In the genomic region with DNA sequence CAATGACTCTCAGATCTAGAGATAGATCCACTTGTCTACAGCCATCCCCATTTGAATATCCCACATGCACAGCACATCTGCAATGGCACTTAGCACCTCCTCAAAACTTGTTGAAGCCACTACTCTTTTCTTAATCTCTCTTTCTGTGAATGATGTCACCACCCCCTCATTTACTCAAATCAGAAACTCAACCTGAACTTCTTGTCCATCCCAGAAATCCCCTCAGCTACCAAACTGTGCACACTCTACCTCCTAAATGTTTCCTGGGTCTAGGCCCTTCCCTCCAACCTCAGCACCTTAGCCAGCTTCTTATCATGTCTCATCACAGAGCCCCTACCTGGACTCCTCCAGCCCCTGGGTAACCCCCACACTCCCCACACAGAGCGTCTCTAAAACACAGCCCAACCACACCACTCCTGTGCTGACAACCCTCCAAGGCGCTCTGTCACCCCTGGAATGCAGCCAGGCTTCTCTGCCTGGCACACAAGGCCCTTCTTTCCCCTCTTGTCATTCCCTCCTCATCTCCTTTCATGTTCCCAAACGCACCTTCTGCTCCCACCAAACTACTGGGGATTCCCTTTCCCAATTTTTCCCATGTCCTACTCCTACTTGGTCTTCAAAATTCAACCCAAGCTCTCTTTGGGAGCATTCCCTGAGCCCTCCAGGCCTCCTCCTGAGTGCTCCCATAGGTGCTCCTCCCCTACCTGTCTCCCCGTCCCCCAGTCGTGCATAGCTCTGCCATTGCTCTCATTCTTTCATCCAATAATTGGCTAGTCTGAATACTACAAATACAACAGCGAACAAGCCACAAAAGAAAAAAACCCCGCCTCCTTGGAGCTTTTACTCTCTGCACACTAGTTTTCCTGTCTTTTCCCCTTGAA, we compare ENCODE assay signal across 1 cellular context.
TF ChIP-seq lines count a peak whose summit lies in the region.

No MANE protein-coding gene starts in this region.

TF ChIP-seq in GM12878, 131 proteins besides CTCF, POLR2A, EP300 and RAD21 (continued from another document and continues in another):
- TF ChIP-seq, protein P1, sequence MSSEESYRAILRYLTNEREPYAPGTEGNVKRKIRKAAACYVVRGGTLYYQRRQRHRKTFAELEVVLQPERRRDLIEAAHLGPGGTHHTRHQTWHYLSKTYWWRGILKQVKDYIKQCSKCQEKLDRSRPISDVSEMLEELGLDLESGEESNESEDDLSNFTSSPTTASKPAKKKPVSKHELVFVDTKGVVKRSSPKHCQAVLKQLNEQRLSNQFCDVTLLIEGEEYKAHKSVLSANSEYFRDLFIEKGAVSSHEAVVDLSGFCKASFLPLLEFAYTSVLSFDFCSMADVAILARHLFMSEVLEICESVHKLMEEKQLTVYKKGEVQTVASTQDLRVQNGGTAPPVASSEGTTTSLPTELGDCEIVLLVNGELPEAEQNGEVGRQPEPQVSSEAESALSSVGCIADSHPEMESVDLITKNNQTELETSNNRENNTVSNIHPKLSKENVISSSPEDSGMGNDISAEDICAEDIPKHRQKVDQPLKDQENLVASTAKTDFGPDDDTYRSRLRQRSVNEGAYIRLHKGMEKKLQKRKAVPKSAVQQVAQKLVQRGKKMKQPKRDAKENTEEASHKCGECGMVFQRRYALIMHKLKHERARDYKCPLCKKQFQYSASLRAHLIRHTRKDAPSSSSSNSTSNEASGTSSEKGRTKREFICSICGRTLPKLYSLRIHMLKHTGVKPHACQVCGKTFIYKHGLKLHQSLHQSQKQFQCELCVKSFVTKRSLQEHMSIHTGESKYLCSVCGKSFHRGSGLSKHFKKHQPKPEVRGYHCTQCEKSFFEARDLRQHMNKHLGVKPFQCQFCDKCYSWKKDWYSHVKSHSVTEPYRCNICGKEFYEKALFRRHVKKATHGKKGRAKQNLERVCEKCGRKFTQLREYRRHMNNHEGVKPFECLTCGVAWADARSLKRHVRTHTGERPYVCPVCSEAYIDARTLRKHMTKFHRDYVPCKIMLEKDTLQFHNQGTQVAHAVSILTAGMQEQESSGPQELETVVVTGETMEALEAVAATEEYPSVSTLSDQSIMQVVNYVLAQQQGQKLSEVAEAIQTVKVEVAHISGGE (CRISPR knock-in tag; IDR thresholded peaks at IDR 0.05) = no peak
- TF ChIP-seq, protein P2, sequence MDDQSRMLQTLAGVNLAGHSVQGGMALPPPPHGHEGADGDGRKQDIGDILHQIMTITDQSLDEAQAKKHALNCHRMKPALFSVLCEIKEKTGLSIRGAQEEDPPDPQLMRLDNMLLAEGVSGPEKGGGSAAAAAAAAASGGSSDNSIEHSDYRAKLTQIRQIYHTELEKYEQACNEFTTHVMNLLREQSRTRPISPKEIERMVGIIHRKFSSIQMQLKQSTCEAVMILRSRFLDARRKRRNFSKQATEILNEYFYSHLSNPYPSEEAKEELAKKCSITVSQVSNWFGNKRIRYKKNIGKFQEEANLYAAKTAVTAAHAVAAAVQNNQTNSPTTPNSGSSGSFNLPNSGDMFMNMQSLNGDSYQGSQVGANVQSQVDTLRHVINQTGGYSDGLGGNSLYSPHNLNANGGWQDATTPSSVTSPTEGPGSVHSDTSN (IDR thresholded peaks at IDR 0.05; ENCODE audit: insufficient replicate concordance, low read depth, low read length) = no peak
- no peak for TF ChIP-seq MYC (IDR thresholded peaks at IDR 0.05; ENCODE audit: insufficient read depth, insufficient read length, insufficient replicate concordance, low read length, severe bottlenecking)
- TF ChIP-seq GATAD2B (conservative IDR thresholded peaks at IDR 0.05; ENCODE audit: low read depth) = 0 out of 2 replicates have a peak, but pooled peaks have one; percentile 34
- TF ChIP-seq IKZF2 (IDR thresholded peaks at IDR 0.05) = peak; percentile 88 to 92; a peak in 3 of 4 replicates
- no peak for TF ChIP-seq GABPA (IDR thresholded peaks at IDR 0.05; ENCODE audit: low read depth)
- no peak for TF ChIP-seq MEF2A (IDR thresholded peaks at IDR 0.05; ENCODE audit: insufficient read depth, low read depth, low read length)
- TF ChIP-seq HDAC2 (IDR thresholded peaks at IDR 0.05) = no peak
- TF ChIP-seq RAD51 (IDR thresholded peaks at IDR 0.05) = no peak
- TF ChIP-seq BRCA1 (IDR thresholded peaks at IDR 0.05; ENCODE audit: low read depth, low read length) = no peak
- peak; percentile 48 for TF ChIP-seq SMAD1 (IDR thresholded peaks at IDR 0.05; ENCODE audit: low read depth, partially characterized antibody)
- peak; percentile 98 for TF ChIP-seq ATF7 (IDR thresholded peaks at IDR 0.05; ENCODE audit: low read depth)
- no peak for TF ChIP-seq SIN3A (IDR thresholded peaks at IDR 0.05; ENCODE audit: low read depth, low read length)
- no peak for TF ChIP-seq ESRRA (IDR thresholded peaks at IDR 0.05; ENCODE audit: low read length)
- TF ChIP-seq, protein P3, sequence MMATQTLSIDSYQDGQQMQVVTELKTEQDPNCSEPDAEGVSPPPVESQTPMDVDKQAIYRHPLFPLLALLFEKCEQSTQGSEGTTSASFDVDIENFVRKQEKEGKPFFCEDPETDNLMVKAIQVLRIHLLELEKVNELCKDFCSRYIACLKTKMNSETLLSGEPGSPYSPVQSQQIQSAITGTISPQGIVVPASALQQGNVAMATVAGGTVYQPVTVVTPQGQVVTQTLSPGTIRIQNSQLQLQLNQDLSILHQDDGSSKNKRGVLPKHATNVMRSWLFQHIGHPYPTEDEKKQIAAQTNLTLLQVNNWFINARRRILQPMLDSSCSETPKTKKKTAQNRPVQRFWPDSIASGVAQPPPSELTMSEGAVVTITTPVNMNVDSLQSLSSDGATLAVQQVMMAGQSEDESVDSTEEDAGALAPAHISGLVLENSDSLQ (IDR thresholded peaks at IDR 0.05) = no peak
- peak; percentile 91 for TF ChIP-seq DPF2 (IDR thresholded peaks at IDR 0.05)
- no peak for TF ChIP-seq HDAC6 (IDR thresholded peaks at IDR 0.05; ENCODE audit: unreplicated experiment)
- peak; percentile 65 for TF ChIP-seq SKIL (IDR thresholded peaks at IDR 0.05; ENCODE audit: low read depth, poor library complexity, severe bottlenecking)
- TF ChIP-seq CEBPB (IDR thresholded peaks at IDR 0.05; ENCODE audit: borderline replicate concordance in 1 of 2, low read depth in 2 of 2, low read length in 2 of 2) = no peak
- TF ChIP-seq MYB (IDR thresholded peaks at IDR 0.05; ENCODE audit: borderline replicate concordance, low read depth, low read length) = no peak
- TF ChIP-seq PML (IDR thresholded peaks at IDR 0.05; ENCODE audit: low read length) = no peak
- no peak; the same call in 1 of the 2 replicates for TF ChIP-seq PAX5 (IDR thresholded peaks at IDR 0.05; ENCODE audit: borderline replicate concordance, low read depth, low read length)
- TF ChIP-seq, protein P4, sequence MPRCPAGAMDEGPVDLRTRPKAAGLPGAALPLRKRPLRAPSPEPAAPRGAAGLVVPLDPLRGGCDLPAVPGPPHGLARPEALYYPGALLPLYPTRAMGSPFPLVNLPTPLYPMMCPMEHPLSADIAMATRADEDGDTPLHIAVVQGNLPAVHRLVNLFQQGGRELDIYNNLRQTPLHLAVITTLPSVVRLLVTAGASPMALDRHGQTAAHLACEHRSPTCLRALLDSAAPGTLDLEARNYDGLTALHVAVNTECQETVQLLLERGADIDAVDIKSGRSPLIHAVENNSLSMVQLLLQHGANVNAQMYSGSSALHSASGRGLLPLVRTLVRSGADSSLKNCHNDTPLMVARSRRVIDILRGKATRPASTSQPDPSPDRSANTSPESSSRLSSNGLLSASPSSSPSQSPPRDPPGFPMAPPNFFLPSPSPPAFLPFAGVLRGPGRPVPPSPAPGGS (IDR thresholded peaks at IDR 0.05; ENCODE audit: borderline replicate concordance, insufficient read depth, low read depth, low read length, poor library complexity, severe bottlenecking) = no peak
- 0 out of 2 replicates have a peak, but pooled peaks have one; percentile 49 for TF ChIP-seq WRNIP1 (IDR thresholded peaks at IDR 0.05; ENCODE audit: borderline replicate concordance, low read depth, low read length)
- TF ChIP-seq MTA2 (IDR thresholded peaks at IDR 0.05; ENCODE audit: low read depth) = peak; percentile 92
- no peak for TF ChIP-seq BACH1 (IDR thresholded peaks at IDR 0.05; ENCODE audit: borderline replicate concordance)
- peak; percentile 88; the same call in 2 of the 3 replicates for TF ChIP-seq POU2F2 (IDR thresholded peaks at IDR 0.05; ENCODE audit: borderline replicate concordance, low read depth, low read length)
- no peak for TF ChIP-seq SMARCA5 (IDR thresholded peaks at IDR 0.05)
- TF ChIP-seq E2F8 (IDR thresholded peaks at IDR 0.05; ENCODE audit: low read depth, partially characterized antibody) = no peak
- no peak for TF ChIP-seq E4F1 (IDR thresholded peaks at IDR 0.05; ENCODE audit: borderline replicate concordance, partially characterized antibody)
- no peak; the same call in none of the 2 replicates for TF ChIP-seq NFXL1 (IDR thresholded peaks at IDR 0.05; ENCODE audit: borderline replicate concordance)
- no peak for TF ChIP-seq YY1 (IDR thresholded peaks at IDR 0.05; ENCODE audit: low read depth, low read length)
- TF ChIP-seq MLLT1 (IDR thresholded peaks at IDR 0.05) = peak; percentile 61
